ENCODE assay signal across 8 cellular contexts in genomic region chr20:57397693-57398108, GRCh38. TPM values are rescaled to one million over a fixed set of nuclear protein-coding genes. Genes with fewer than 3 reads are reported as not detected.
DNase-seq lines count a peak whose midpoint lies in the region; ATAC-seq and TF ChIP-seq lines count a peak whose summit lies in the region.

No MANE protein-coding gene starts in this region.

- H3K27ac Mint-ChIP-seq in natural killer cell treated with Interleukin-12 subunit alpha and Interleukin-12 subunit beta and Interleukin-15 and Interleukin-18, amount 100 ng/mL, for 72 hours: peak overlapping the region; percentile 89 to 96

- no peaks in the 10 kb centered on the region for H3K79me2 ChIP-seq in smooth muscle cell (ENCODE audit: low read depth)

- DNase-seq in activated naive CD4-positive, alpha-beta T cell treated with anti-CD3 and anti-CD28 coated beads, Interleukin-2, amount 50 U/mL, for 16 hours: peak; percentile 59
- DNase-seq in natural killer cell treated with Interleukin-12 subunit alpha and Interleukin-12 subunit beta and Interleukin-15 and Interleukin-18, amount 100 ng/mL, for 72 hours (ENCODE audit: low spot score): no peak
- DNase-seq in NCI-H1417 treated with DMSO at 0.1 percent for 48 hours (lab: John Stamatoyannopoulos, UW) (no peak), DMS79 (lab: John Stamatoyannopoulos, UW) (no peak), smooth muscle cell (lab: John Stamatoyannopoulos, UW; ENCODE audit: unreplicated experiment) (no peak)

- WGBS in smooth muscle cell (ENCODE audit: low lambda C conversion rate): 94% methylated on average over 13 of the region's 13 CpGs

- no peaks in the 10 kb centered on the region for H3K27me3 Mint-ChIP-seq in natural killer cell treated with Interleukin-12 subunit alpha and Interleukin-12 subunit beta and Interleukin-15 and Interleukin-18, amount 100 ng/mL, for 72 hours

- H2AFZ ChIP-seq in smooth muscle cell (ENCODE audit: low read depth): no peak overlapping the region

- no peaks in the 10 kb centered on the region for H3K9me3 Mint-ChIP-seq in natural killer cell treated with Interleukin-12 subunit alpha and Interleukin-12 subunit beta and Interleukin-15 and Interleukin-18, amount 100 ng/mL, for 72 hours

- H3K4me2 ChIP-seq in smooth muscle cell: no peak overlapping the region

- no peaks in the 10 kb centered on the region for H3K27me3 ChIP-seq in smooth muscle cell (ENCODE audit: low read depth)

- ATAC-seq in GM19372 (IDR thresholded peaks at IDR 0.05; ENCODE audit: low read depth, unreplicated experiment) (peak; percentile 10), GM19463 (IDR thresholded peaks at IDR 0.05; ENCODE audit: unreplicated experiment) (no peak)
- peak; percentile 1 to 54 for ATAC-seq in natural killer cell treated with Interleukin-12 subunit alpha and Interleukin-12 subunit beta and Interleukin-15 and Interleukin-18, amount 100 ng/mL, for 72 hours

- H3K36me3 ChIP-seq in KOPT-K1 (ENCODE audit: insufficient read depth, low read length) (peaks cover 30% of the 10 kb centered on the region), smooth muscle cell (ENCODE audit: low read depth) (no peaks in the 10 kb centered on the region)

- H4K20me1 ChIP-seq in smooth muscle cell (ENCODE audit: low read depth): peaks cover 19% of the 10 kb centered on the region

- H3K9me3 ChIP-seq in KOPT-K1 (ENCODE audit: insufficient read depth, low read length, poor library complexity, severe bottlenecking): no peaks in the 10 kb centered on the region
- no peaks in the 10 kb centered on the region for H3K9me3 ChIP-seq in smooth muscle cell (replicated peaks; ENCODE audit: low read depth)

- no peak overlapping the region for H3K4me3 ChIP-seq in smooth muscle cell

- peak overlapping the region; percentile 95 for H3K4me3 Mint-ChIP-seq in natural killer cell treated with Interleukin-12 subunit alpha and Interleukin-12 subunit beta and Interleukin-15 and Interleukin-18, amount 100 ng/mL, for 72 hours

- H3K4me1 Mint-ChIP-seq in natural killer cell treated with Interleukin-12 subunit alpha and Interleukin-12 subunit beta and Interleukin-15 and Interleukin-18, amount 100 ng/mL, for 72 hours (ENCODE audit: low read depth in 2 of 2): peaks cover 62 to 81% of the 10 kb centered on the region in 2 donors

- no peak overlapping the region for H3K9ac ChIP-seq in smooth muscle cell (ENCODE audit: low read depth)

- H3K36me3 Mint-ChIP-seq in natural killer cell treated with Interleukin-12 subunit alpha and Interleukin-12 subunit beta and Interleukin-15 and Interleukin-18, amount 100 ng/mL, for 72 hours: peaks cover 5% of the 10 kb centered on the region

- no peak for TF ChIP-seq CTCF in smooth muscle cell (IDR thresholded peaks at IDR 0.05; ENCODE audit: borderline replicate concordance, insufficient read depth, poor library complexity, severe bottlenecking)

- H3K4me1 ChIP-seq in smooth muscle cell (ENCODE audit: low read depth): peaks cover 3% of the 10 kb centered on the region

- peak overlapping the region; percentile 57 for H3K27ac ChIP-seq in KOPT-K1 (ENCODE audit: low read depth, low read length, poor library complexity, severe bottlenecking)
- no peak overlapping the region for H3K27ac ChIP-seq in smooth muscle cell (ENCODE audit: low read depth)

- no peaks in the 10 kb centered on the region for H3F3A ChIP-seq in smooth muscle cell (ENCODE audit: low read depth)

RNA-seq across cellular contexts. Expression of gene RBM38, which starts 6.5 kb away (rescaled TPM):
- total RNA-seq in natural killer cell treated with Interleukin-12 subunit alpha and Interleukin-12 subunit beta and Interleukin-15 and Interleukin-18, amount 100 ng/mL, for 72 hours: 10 to 100 TPM; 18.3 to 29.2 TPM
- total RNA-seq in smooth muscle cell: 12.7 and 15.2 TPM in 2 replicates
- 12.0 and 15.7 TPM in 2 replicates for polyA plus RNA-seq in smooth muscle cell

RNA-seq across cellular contexts. Expression of gene RAE1, which starts 46.6 kb away (rescaled TPM):
- 10 to 100 TPM; 43.6 to 86.0 TPM for total RNA-seq in natural killer cell treated with Interleukin-12 subunit alpha and Interleukin-12 subunit beta and Interleukin-15 and Interleukin-18, amount 100 ng/mL, for 72 hours
- 34.9 and 35.6 TPM in 2 replicates for total RNA-seq in smooth muscle cell
- 53.5 and 61.7 TPM in 2 replicates for polyA plus RNA-seq in smooth muscle cell
